9 cellular contexts compared by ENCODE assay signal in genomic region chr2:97740590-97741182, GRCh38.
DNase-seq lines count a peak whose midpoint lies in the region; ATAC-seq and TF ChIP-seq lines count a peak whose summit lies in the region.
"Had no signal": no experiment of that assay in that cellular context is flagged by ENCODE, and none has a peak within 500 bp of the region (broad histone marks: within the 10 kb centered on the region; RNA-seq: fewer than 3 reads in every experiment).

No MANE protein-coding gene starts in this region.

- TF ChIP-seq CTCF in choroid plexus epithelial cell (conservative IDR thresholded peaks at IDR 0.05; ENCODE audit: low read depth, low read length): peak; percentile 86

- no peak overlapping the region for H3K4me3 ChIP-seq in choroid plexus epithelial cell (ENCODE audit: low read depth, low read length)

- peaks cover 51% of the 10 kb centered on the region for H3K36me3 Mint-ChIP-seq in T-helper 1 cell treated with Interleukin-12 subunit alpha and Interleukin-12 subunit beta and Interleukin-4 antibody, amounts not matched to agents 30 μg/mL and 1 μg/mL, for 36 hours (ENCODE audit: low read depth)

- H3K27me3 Mint-ChIP-seq in T-helper 1 cell treated with Interleukin-12 subunit alpha and Interleukin-12 subunit beta and Interleukin-4 antibody, amounts not matched to agents 30 μg/mL and 1 μg/mL, for 36 hours (ENCODE audit: low read depth): no peaks in the 10 kb centered on the region
- H3K27me3 Mint-ChIP-seq: activated naive CD8-positive, alpha-beta T cell had no signal

- DNase-seq in stimulated activated CD4-positive, alpha-beta T cell treated with anti-CD3 and anti-CD28 coated beads, Interleukin-15, amount 100 ng/mL, for 24 hours: peak; percentile 62
- DNase-seq in stimulated activated CD4-positive, alpha-beta T cell treated with anti-CD3 and anti-CD28 coated beads, Interleukin-12 subunit alpha, Interleukin-12 subunit beta, amount 100 ng/mL, for 4 hours: no peak
- DNase-seq in NCI-H128 (lab: John Stamatoyannopoulos, UW; ENCODE audit: unreplicated experiment) (peak; percentile 89), choroid plexus epithelial cell (ENCODE audit: low read depth) (peak; percentile 47), medulla oblongata (ENCODE audit: extremely low spot score) (peak; percentile 45)

- no peak for ATAC-seq in HG03039 (IDR thresholded peaks at IDR 0.05; ENCODE audit: unreplicated experiment)
- ATAC-seq in HG03565 (IDR thresholded peaks at IDR 0.05; ENCODE audit: unreplicated experiment): no peak

- no peak overlapping the region for H3K4me3 Mint-ChIP-seq in T-helper 1 cell treated with Interleukin-12 subunit alpha and Interleukin-12 subunit beta and Interleukin-4 antibody, amounts not matched to agents 30 μg/mL and 1 μg/mL, for 36 hours
- H3K4me3 Mint-ChIP-seq: activated naive CD8-positive, alpha-beta T cell had no signal

- H3K9me3 Mint-ChIP-seq in T-helper 1 cell treated with Interleukin-12 subunit alpha and Interleukin-12 subunit beta and Interleukin-4 antibody, amounts not matched to agents 30 μg/mL and 1 μg/mL, for 36 hours: no peaks in the 10 kb centered on the region

- H3K4me1 Mint-ChIP-seq in T-helper 1 cell treated with Interleukin-12 subunit alpha and Interleukin-12 subunit beta and Interleukin-4 antibody, amounts not matched to agents 30 μg/mL and 1 μg/mL, for 36 hours (ENCODE audit: low read depth): peaks cover 48% of the 10 kb centered on the region

- H3K27ac Mint-ChIP-seq in T-helper 1 cell treated with Interleukin-12 subunit alpha and Interleukin-12 subunit beta and Interleukin-4 antibody, amounts not matched to agents 30 μg/mL and 1 μg/mL, for 36 hours: peak overlapping the region; percentile 62
